14 cellular contexts compared by ENCODE assay signal in the genomic region with DNA sequence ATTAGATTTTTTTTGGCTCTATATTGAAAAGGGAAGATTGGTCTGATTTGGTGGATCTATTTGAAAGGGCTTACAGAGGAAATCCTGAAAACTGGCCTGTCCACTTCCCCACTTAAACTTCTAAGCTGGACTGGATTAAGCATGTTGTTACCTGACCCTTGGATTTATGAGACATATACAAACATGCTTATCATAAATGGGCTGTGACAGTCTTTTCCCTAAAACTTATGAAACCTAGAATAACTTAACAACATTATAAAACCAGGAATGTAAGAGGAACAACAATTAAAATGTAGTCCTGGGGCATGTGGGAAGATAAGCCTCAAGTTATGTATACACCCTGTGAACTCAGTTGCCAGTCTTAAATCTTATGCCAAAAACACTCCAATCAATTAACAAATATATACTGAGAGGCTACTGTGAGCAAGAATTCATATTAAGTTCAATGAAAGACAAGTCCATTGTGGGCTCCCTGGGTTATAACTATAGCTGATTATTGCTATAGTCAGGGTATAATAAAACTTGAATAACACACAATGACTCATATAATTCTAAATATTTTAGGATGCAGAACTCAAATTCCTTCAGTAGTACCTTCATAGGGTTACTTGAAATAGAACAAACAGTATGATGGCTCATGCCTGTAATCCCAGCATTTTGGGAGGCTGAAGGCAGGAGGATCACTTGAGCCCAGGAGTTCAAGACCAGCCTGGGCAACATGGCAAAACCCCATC.
A peak's percentile ranks its signal among the peaks of the same experiment; 100 is the strongest.
DNase-seq lines count a peak whose midpoint lies in the region; TF ChIP-seq lines count a peak whose summit lies in the region.
"Had no signal": no experiment of that assay in that cellular context is flagged by ENCODE, and none has a peak within 500 bp of the region (broad histone marks: within the 10 kb centered on the region; RNA-seq: fewer than 3 reads in every experiment).

No MANE protein-coding gene starts in this region.

- H3K9ac ChIP-seq in trophoblast cell (ENCODE audit: low read length), result no peak overlapping the region
- H3K9ac ChIP-seq: BLaER1 treated with 17β-estradiol and CSF1 and Interleukin-3, amounts not matched to agents 10 nM and 100 nM had no signal

- intact Hi-C loops in Calu3 (cut with micrococcal nuclease; ENCODE audit: unreplicated experiment) (no loop called here), PC-9 (cut with micrococcal nuclease; ENCODE audit: unreplicated experiment) (no loop called here)

- TF ChIP-seq CTCF in Calu3 (IDR thresholded peaks at IDR 0.05; ENCODE audit: unreplicated experiment) (no peak), PC-9 (conservative IDR thresholded peaks at IDR 0.05) (no peak), epithelial cell of esophagus (IDR thresholded peaks at IDR 0.05; ENCODE audit: insufficient read depth, low read depth, low read length, missing control alignments) (no peak)

- BruUV-seq in Calu3 (replicated peaks; lab: Mats Ljungman, UMichigan) (no TSS peak), PC-9 (replicated peaks; lab: Mats Ljungman, UMichigan) (no TSS peak)

- H3K18ac ChIP-seq in trophoblast cell (ENCODE audit: low read length), result no peak overlapping the region

- no peak overlapping the region for H3K4me3 ChIP-seq in PC-9
- no peak overlapping the region for H3K4me3 ChIP-seq in epithelial cell of esophagus (ENCODE audit: low read length)
- no peak overlapping the region for H3K4me3 ChIP-seq in trophoblast cell (ENCODE audit: low read depth, low read length)
- H3K4me3 ChIP-seq: BLaER1 treated with 17β-estradiol and CSF1 and Interleukin-3, amounts not matched to agents 10 nM and 100 nM; lower lobe of right lung had no signal

- peaks cover 15% of the 10 kb centered on the region for H3K36me3 Mint-ChIP-seq in Calu3 (ENCODE audit: insufficient read depth, unreplicated experiment)
- H3K36me3 Mint-ChIP-seq in activated T-cell treated with anti-CD3 and anti-CD28 coated beads, Interleukin-2, amount 50 U/mL, for 24 hours (ENCODE audit: low read depth), result peaks cover 53% of the 10 kb centered on the region

- peak overlapping the region; percentile 14 for H3K4me3 Mint-ChIP-seq in Calu3 (ENCODE audit: low read depth, unreplicated experiment)
- no peak overlapping the region for H3K4me3 Mint-ChIP-seq in activated T-cell treated with anti-CD3 and anti-CD28 coated beads, Interleukin-2, amount 50 U/mL, for 24 hours

- no peak overlapping the region for H3K14ac ChIP-seq in trophoblast cell (ENCODE audit: low read length)

- H3K4me1 ChIP-seq in PC-9 (replicated peaks; ENCODE audit: insufficient read depth) (peaks cover 47% of the 10 kb centered on the region), trophoblast cell (ENCODE audit: control insufficient read depth in 1 of 2, insufficient read depth in 2 of 2, low read length in 2 of 2) (peaks cover 6 to 7% of the 10 kb centered on the region in 2 experiments)
- H3K4me1 ChIP-seq: BLaER1 treated with 17β-estradiol and CSF1 and Interleukin-3, amounts not matched to agents 10 nM and 100 nM had no signal

- H4K20me1 ChIP-seq in PC-9 (ENCODE audit: insufficient read depth), result no peaks in the 10 kb centered on the region; the same call in 1 of the 2 replicates

- POLR2A ChIA-PET in PC-9 (lab: Charles Lee; ENCODE audit: unreplicated experiment), result interaction anchor here (0.7 kb wide), 1 partner anchor 83 kb away, joined by 3 read pairs; no protein-coding TSS in a partner anchor

- no peaks in the 10 kb centered on the region for H3K9me2 ChIP-seq in PC-9 (ENCODE audit: insufficient read depth)

- H3K9me3 Mint-ChIP-seq in Calu3 (ENCODE audit: low read depth, unreplicated experiment), result no peaks in the 10 kb centered on the region
- H3K9me3 Mint-ChIP-seq in activated T-cell treated with anti-CD3 and anti-CD28 coated beads, Interleukin-2, amount 50 U/mL, for 24 hours, result no peaks in the 10 kb centered on the region

- H3K4me2 ChIP-seq in PC-9 (peak overlapping the region; percentile 19; the same call in 1 of the 2 replicates), trophoblast cell (ENCODE audit: low read length) (no peak overlapping the region)
- H3K4me2 ChIP-seq: BLaER1 treated with 17β-estradiol and CSF1 and Interleukin-3, amounts not matched to agents 10 nM and 100 nM had no signal

- no peak overlapping the region for H4K91ac ChIP-seq in trophoblast cell (ENCODE audit: low read depth, low read length)

- H4K8ac ChIP-seq in trophoblast cell (ENCODE audit: low read depth, low read length), result no peak overlapping the region

- H2BK5ac ChIP-seq in trophoblast cell (ENCODE audit: low read depth, low read length, poor library complexity), result no peak overlapping the region

- H2AFZ ChIP-seq in PC-9 (no peak overlapping the region), trophoblast cell (ENCODE audit: insufficient read depth, low read length, poor library complexity) (no peak overlapping the region)

- H2AK5ac ChIP-seq in trophoblast cell (ENCODE audit: low read length), result no peak overlapping the region

- no peaks in the 10 kb centered on the region for H3K9me3 ChIP-seq in PC-9 (ENCODE audit: insufficient read depth, low read depth)
- H3K9me3 ChIP-seq in trophoblast cell (ENCODE audit: insufficient read depth, low read depth, low read length), result peaks cover 2% of the 10 kb centered on the region
- H3K9me3 ChIP-seq: lower lobe of right lung had no signal

- no peak overlapping the region for H4K12ac ChIP-seq in trophoblast cell (ENCODE audit: low read depth, low read length)

- H3K4ac ChIP-seq in trophoblast cell (ENCODE audit: low read depth, low read length), result no peak overlapping the region

- H2BK120ac ChIP-seq in trophoblast cell (ENCODE audit: insufficient read depth, low read length, poor library complexity), result no peak overlapping the region

- H3K36me3 ChIP-seq in PC-9 (ENCODE audit: low read depth), result no peaks in the 10 kb centered on the region
- no peaks in the 10 kb centered on the region for H3K36me3 ChIP-seq in trophoblast cell (ENCODE audit: control insufficient read depth in 1 of 2, insufficient read depth in 2 of 2, low read length in 2 of 2)
- H3K36me3 ChIP-seq: lower lobe of right lung had no signal

- no peaks in the 10 kb centered on the region for H3K27me3 ChIP-seq in PC-9 (ENCODE audit: insufficient read depth, low read depth)
- no peaks in the 10 kb centered on the region for H3K27me3 ChIP-seq in trophoblast cell (ENCODE audit: insufficient read depth, low read length)
- H3K27me3 ChIP-seq: BLaER1 treated with 17β-estradiol and CSF1 and Interleukin-3, amounts not matched to agents 10 nM and 100 nM had no signal

- H3K27ac ChIP-seq in PC-9 (peak overlapping the region; percentile 50), trophoblast cell (ENCODE audit: low read depth, low read length) (peak overlapping the region; percentile 59)
- H3K27ac ChIP-seq: BLaER1 treated with 17β-estradiol and CSF1 and Interleukin-3, amounts not matched to agents 10 nM and 100 nM; lower lobe of right lung had no signal

- H3K27ac Mint-ChIP-seq in Calu3 (ENCODE audit: unreplicated experiment), result peak overlapping the region; percentile 67
- no peak overlapping the region for H3K27ac Mint-ChIP-seq in activated T-cell treated with anti-CD3 and anti-CD28 coated beads, Interleukin-2, amount 50 U/mL, for 24 hours

- no peak for DNase-seq in Calu3
- DNase-seq in PC-9, result peak in 1 of 2 experiments; percentile 56
- DNase-seq in epithelial cell of esophagus (ENCODE audit: low read depth), result peak; percentile 59
- peak in 1 of 2 donors; percentile 19 for DNase-seq in trophoblast cell
- DNase-seq in activated T-cell treated with anti-CD3 and anti-CD28 coated beads for 4 hours, result no peak
- DNase-seq in activated CD4-positive, alpha-beta T cell treated with anti-CD3 and anti-CD28 coated beads for 48 hours, result no peak
- no peak for DNase-seq in hippocampal formation (lab: John Stamatoyannopoulos, UW)
- DNase-seq in activated T-cell treated with anti-CD3 and anti-CD28 coated beads, Interleukin-2, amount 50 U/mL, for 24 hours, result no peak
- DNase-seq: activated CD8-positive, alpha-beta memory T cell treated with anti-CD3 and anti-CD28 coated beads, Interleukin-2, amount 50 U/mL, for 48 hours; lower lobe of right lung; NCI-H510A; nucleus accumbens; stimulated activated CD8-positive, alpha-beta memory T cell treated with anti-CD3 and anti-CD28 coated beads, Interleukin-4, amount 100 ng/mL, for 48 hours had no signal

- H3K79me2 ChIP-seq in PC-9 (ENCODE audit: low read depth), result peaks cover 16% of the 10 kb centered on the region; the same call in 1 of the 2 replicates
- H3K79me2 ChIP-seq in trophoblast cell (ENCODE audit: control insufficient read depth, insufficient read depth, low read length, poor library complexity), result no peaks in the 10 kb centered on the region

- CTCF ChIA-PET in Calu3 (lab: Charles Lee) (no interaction called here), PC-9 (lab: Charles Lee) (no interaction called here)

- H3K27me3 Mint-ChIP-seq in Calu3 (ENCODE audit: unreplicated experiment), result no peaks in the 10 kb centered on the region
- no peaks in the 10 kb centered on the region for H3K27me3 Mint-ChIP-seq in activated T-cell treated with anti-CD3 and anti-CD28 coated beads, Interleukin-2, amount 50 U/mL, for 24 hours

- peaks cover 53% of the 10 kb centered on the region for H3K4me1 Mint-ChIP-seq in Calu3 (ENCODE audit: low read depth, unreplicated experiment)
- peaks cover 48% of the 10 kb centered on the region for H3K4me1 Mint-ChIP-seq in activated T-cell treated with anti-CD3 and anti-CD28 coated beads, Interleukin-2, amount 50 U/mL, for 24 hours (ENCODE audit: low read depth)

- H3K79me1 ChIP-seq in trophoblast cell (ENCODE audit: low read length), result peaks cover 1% of the 10 kb centered on the region

- no peak overlapping the region for H3K23ac ChIP-seq in trophoblast cell (ENCODE audit: low read length)

- no peak overlapping the region for H2BK12ac ChIP-seq in trophoblast cell (ENCODE audit: low read length)

- peaks cover 32% of the 10 kb centered on the region for H3F3A ChIP-seq in PC-9 (ENCODE audit: insufficient read depth, low read depth)
